In the genomic region with DNA sequence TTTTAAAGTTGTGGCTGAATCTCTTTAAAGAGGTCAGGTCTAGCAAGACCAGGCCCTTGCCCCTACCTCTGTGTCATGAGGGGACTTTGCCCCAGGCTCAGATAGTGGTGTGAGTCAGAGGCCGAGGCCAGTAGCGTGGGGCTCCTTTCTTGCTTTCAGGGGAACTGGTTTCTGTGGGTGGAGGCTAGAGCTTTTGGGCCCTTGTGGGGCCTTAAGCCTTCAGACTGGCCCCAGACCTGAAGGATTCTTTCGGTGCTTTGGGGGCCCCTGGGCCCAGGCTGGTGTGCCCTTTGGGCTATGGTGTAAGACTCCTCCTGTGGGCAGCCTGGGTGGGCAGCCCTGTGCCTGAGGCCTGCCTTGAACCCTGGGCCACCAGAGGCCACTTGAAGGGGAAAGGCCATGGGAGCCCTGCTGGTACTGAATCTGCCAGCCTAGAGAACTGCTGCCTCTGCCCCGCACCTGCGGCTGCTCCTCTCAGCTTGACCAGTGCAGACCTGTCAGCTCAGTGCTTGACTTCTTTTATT, we compare ENCODE assay signal across 1 cellular context.
TF ChIP-seq lines count a peak whose summit lies in the region.

No MANE protein-coding gene starts in this region.

TF ChIP-seq in HepG2, 621 proteins besides CTCF, POLR2A, EP300 and RAD21 (continued from another document):
- TF ChIP-seq, protein P1, sequence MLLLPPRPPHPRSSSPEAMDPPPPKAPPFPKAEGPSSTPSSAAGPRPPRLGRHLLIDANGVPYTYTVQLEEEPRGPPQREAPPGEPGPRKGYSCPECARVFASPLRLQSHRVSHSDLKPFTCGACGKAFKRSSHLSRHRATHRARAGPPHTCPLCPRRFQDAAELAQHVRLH (CRISPR knock-in tag; IDR thresholded peaks at IDR 0.05; ENCODE audit: borderline replicate concordance, low read depth) = peak; percentile 69; the same call in 1 of the 2 replicates
- 0 out of 2 replicates have a peak, but pooled peaks have one; percentile 53 for TF ChIP-seq RNF2 (conservative IDR thresholded peaks at IDR 0.05; ENCODE audit: low read depth)
- no peak for TF ChIP-seq ZFP82 (CRISPR knock-in tag; IDR thresholded peaks at IDR 0.05; ENCODE audit: borderline replicate concordance)
- TF ChIP-seq ZKSCAN8 (CRISPR knock-in tag; IDR thresholded peaks at IDR 0.05; ENCODE audit: borderline replicate concordance) = no peak
- TF ChIP-seq, protein P2, sequence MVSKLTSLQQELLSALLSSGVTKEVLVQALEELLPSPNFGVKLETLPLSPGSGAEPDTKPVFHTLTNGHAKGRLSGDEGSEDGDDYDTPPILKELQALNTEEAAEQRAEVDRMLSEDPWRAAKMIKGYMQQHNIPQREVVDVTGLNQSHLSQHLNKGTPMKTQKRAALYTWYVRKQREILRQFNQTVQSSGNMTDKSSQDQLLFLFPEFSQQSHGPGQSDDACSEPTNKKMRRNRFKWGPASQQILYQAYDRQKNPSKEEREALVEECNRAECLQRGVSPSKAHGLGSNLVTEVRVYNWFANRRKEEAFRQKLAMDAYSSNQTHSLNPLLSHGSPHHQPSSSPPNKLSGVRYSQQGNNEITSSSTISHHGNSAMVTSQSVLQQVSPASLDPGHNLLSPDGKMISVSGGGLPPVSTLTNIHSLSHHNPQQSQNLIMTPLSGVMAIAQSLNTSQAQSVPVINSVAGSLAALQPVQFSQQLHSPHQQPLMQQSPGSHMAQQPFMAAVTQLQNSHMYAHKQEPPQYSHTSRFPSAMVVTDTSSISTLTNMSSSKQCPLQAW (CRISPR knock-in tag; IDR thresholded peaks at IDR 0.05) = peak; percentile 66
- no peak for TF ChIP-seq CEBPB (IDR thresholded peaks at IDR 0.05; ENCODE audit: borderline replicate concordance, low read depth, low read length)
- TF ChIP-seq, protein P3, sequence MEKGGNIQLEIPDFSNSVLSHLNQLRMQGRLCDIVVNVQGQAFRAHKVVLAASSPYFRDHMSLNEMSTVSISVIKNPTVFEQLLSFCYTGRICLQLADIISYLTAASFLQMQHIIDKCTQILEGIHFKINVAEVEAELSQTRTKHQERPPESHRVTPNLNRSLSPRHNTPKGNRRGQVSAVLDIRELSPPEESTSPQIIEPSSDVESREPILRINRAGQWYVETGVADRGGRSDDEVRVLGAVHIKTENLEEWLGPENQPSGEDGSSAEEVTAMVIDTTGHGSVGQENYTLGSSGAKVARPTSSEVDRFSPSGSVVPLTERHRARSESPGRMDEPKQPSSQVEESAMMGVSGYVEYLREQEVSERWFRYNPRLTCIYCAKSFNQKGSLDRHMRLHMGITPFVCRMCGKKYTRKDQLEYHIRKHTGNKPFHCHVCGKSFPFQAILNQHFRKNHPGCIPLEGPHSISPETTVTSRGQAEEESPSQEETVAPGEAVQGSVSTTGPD (CRISPR knock-in tag; IDR thresholded peaks at IDR 0.05) = peak; percentile 49; the same call in 1 of the 2 replicates
- TF ChIP-seq MAFG (CRISPR knock-in tag; IDR thresholded peaks at IDR 0.05) = no peak
- TF ChIP-seq, protein P4, sequence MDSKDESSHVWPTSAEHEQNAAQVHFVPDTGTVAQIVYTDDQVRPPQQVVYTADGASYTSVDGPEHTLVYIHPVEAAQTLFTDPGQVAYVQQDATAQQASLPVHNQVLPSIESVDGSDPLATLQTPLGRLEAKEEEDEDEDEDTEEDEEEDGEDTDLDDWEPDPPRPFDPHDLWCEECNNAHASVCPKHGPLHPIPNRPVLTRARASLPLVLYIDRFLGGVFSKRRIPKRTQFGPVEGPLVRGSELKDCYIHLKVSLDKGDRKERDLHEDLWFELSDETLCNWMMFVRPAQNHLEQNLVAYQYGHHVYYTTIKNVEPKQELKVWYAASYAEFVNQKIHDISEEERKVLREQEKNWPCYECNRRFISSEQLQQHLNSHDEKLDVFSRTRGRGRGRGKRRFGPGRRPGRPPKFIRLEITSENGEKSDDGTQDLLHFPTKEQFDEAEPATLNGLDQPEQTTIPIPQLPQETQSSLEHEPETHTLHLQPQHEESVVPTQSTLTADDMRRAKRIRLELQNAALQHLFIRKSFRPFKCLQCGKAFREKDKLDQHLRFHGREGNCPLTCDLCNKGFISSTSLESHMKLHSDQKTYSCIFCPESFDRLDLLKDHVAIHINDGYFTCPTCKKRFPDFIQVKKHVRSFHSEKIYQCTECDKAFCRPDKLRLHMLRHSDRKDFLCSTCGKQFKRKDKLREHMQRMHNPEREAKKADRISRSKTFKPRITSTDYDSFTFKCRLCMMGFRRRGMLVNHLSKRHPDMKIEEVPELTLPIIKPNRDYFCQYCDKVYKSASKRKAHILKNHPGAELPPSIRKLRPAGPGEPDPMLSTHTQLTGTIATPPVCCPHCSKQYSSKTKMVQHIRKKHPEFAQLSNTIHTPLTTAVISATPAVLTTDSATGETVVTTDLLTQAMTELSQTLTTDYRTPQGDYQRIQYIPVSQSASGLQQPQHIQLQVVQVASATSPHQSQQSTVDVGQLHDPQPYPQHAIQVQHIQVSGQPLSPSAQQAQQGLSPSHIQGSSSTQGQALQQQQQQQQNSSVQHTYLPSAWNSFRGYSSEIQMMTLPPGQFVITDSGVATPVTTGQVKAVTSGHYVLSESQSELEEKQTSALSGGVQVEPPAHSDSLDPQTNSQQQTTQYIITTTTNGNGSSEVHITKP (CRISPR knock-in tag; IDR thresholded peaks at IDR 0.05; ENCODE audit: low read depth) = peak; percentile 47; the same call in 1 of the 2 replicates
